ENCODE assay signal across 8 cellular contexts in genomic region chr7:143279186-143280098, GRCh38. TPM values are rescaled to one million over a fixed set of nuclear protein-coding genes. Genes with fewer than 3 reads are reported as not detected.
A peak's percentile ranks its signal among the peaks of the same experiment; 100 is the strongest.
DNase-seq lines count a peak whose midpoint lies in the region; ATAC-seq, FAIRE-seq and TF ChIP-seq lines count a peak whose summit lies in the region.

No MANE protein-coding gene starts in this region.

- H3K4me3 ChIP-seq in astrocyte of the cerebellum (ENCODE audit: low read depth, low read length) (no peak overlapping the region), keratinocyte (ENCODE audit: control insufficient read depth in 2 of 3, extremely low read depth in 1 of 3, insufficient read depth in 2 of 3, low read depth in 1 of 3, low read length in 3 of 3) (no peak overlapping the region), stomach (no peak overlapping the region)

- no peaks in the 10 kb centered on the region for H3K9me1 ChIP-seq in keratinocyte (ENCODE audit: control insufficient read depth, extremely low read depth, insufficient read depth, low read length)

- H3K27ac ChIP-seq in keratinocyte (ENCODE audit: control insufficient read depth, insufficient read depth, low read length) (peak overlapping the region; percentile 0), stomach (peak overlapping the region in 4 of 5 donors; percentile 41 to 73 (median 61))

- no peak for TF ChIP-seq EP300 in stomach (IDR thresholded peaks at IDR 0.05)

- no peak overlapping the region for H3K9ac ChIP-seq in keratinocyte (ENCODE audit: control insufficient read depth, extremely low read depth, insufficient read depth, low read length)

- TF ChIP-seq CTCF in astrocyte of the cerebellum (IDR thresholded peaks at IDR 0.05; ENCODE audit: low read depth, low read length, missing control alignments) (no peak), keratinocyte (optimal IDR thresholded peaks at IDR 0.05 in 1 of 3, IDR thresholded peaks at IDR 0.05 in 1 of 3, conservative IDR thresholded peaks at IDR 0.05 in 1 of 3; ENCODE audit: extremely low read depth in 1 of 3, insufficient read depth in 2 of 3, low read length in 3 of 3) (no peak), stomach (IDR thresholded peaks at IDR 0.05) (no peak)

- TF ChIP-seq POLR2A in stomach (IDR thresholded peaks at IDR 0.05) = no peak

- H3K36me3 ChIP-seq in keratinocyte (ENCODE audit: control insufficient read depth in 2 of 2, extremely low read depth in 1 of 2, insufficient read depth in 2 of 2, low read length in 2 of 2) (no peaks in the 10 kb centered on the region), stomach (no peaks in the 10 kb centered on the region)

- no peaks in the 10 kb centered on the region for H3K36me3 Mint-ChIP-seq in activated T-cell treated with anti-CD3 and anti-CD28 coated beads, Interleukin-2, amount 50 U/mL, for 24 hours (ENCODE audit: low read depth)

- WGBS in stomach, 5 donors = 19 to 35% (median 21%) methylated on average over 8 of the region's 8 CpGs

- peak overlapping the region; percentile 83 for H3K27ac Mint-ChIP-seq in activated T-cell treated with anti-CD3 and anti-CD28 coated beads, Interleukin-2, amount 50 U/mL, for 24 hours

- H3K9me3 ChIP-seq in keratinocyte (ENCODE audit: control insufficient read depth, low read depth, low read length) (no peaks in the 10 kb centered on the region), stomach (no peaks in the 10 kb centered on the region)

- peak overlapping the region; percentile 81 for H2AFZ ChIP-seq in keratinocyte (ENCODE audit: control insufficient read depth, low read length)

- H4K20me1 ChIP-seq in keratinocyte (ENCODE audit: control insufficient read depth, extremely low read depth, insufficient read depth, low read length) = no peaks in the 10 kb centered on the region

- in situ Hi-C loops in astrocyte of the cerebellum (cut with HindIII; ENCODE audit: low sequenced_read_pairs) = no loop called here

- FAIRE-seq in keratinocyte (lab: Jason Lieb, UNC) = peak; percentile 81

- peaks cover 40% of the 10 kb centered on the region for H3K4me1 Mint-ChIP-seq in activated T-cell treated with anti-CD3 and anti-CD28 coated beads, Interleukin-2, amount 50 U/mL, for 24 hours (ENCODE audit: low read depth)

- H3K4me1 ChIP-seq in keratinocyte (ENCODE audit: control insufficient read depth, extremely low read depth, insufficient read depth, low read length) (peaks cover 17% of the 10 kb centered on the region), stomach (peaks cover 8 to 26% (median 18%) of the 10 kb centered on the region in 4 donors)

- ATAC-seq in HG03571 (IDR thresholded peaks at IDR 0.05; ENCODE audit: unreplicated experiment) = no peak

- intact Hi-C loops in stomach (cut with DNase I; ENCODE audit: low total_unique reads) = no loop called here

- H3K4me2 ChIP-seq in keratinocyte (ENCODE audit: control insufficient read depth, extremely low read depth, insufficient read depth, low read depth, low read length) = peak overlapping the region; percentile 46

- H3K4me3 Mint-ChIP-seq in activated T-cell treated with anti-CD3 and anti-CD28 coated beads, Interleukin-2, amount 50 U/mL, for 24 hours = peak overlapping the region; percentile 53

- no peaks in the 10 kb centered on the region for H3K79me2 ChIP-seq in keratinocyte (ENCODE audit: control insufficient read depth, insufficient read depth, low read length)

- H3K9me3 Mint-ChIP-seq in activated T-cell treated with anti-CD3 and anti-CD28 coated beads, Interleukin-2, amount 50 U/mL, for 24 hours = no peaks in the 10 kb centered on the region

- dilution Hi-C loops in keratinocyte (cut with MboI; ENCODE audit: extremely low pct_ligation_motif_present, low sequenced_read_pairs) = no loop called here

- no peaks in the 10 kb centered on the region for H3K27me3 Mint-ChIP-seq in activated T-cell treated with anti-CD3 and anti-CD28 coated beads, Interleukin-2, amount 50 U/mL, for 24 hours

- H3K27me3 ChIP-seq in keratinocyte (ENCODE audit: control insufficient read depth, extremely low read depth, insufficient read depth, low read length) (no peaks in the 10 kb centered on the region), stomach (no peaks in the 10 kb centered on the region)

- DNase-seq in activated T-cell treated with anti-CD3 and anti-CD28 coated beads, Interleukin-2, amount 50 U/mL, for 24 hours = no peak
- DNase-seq in activated T-cell treated with anti-CD3 and anti-CD28 coated beads, Interleukin-2, amount 50 U/mL, for 1 hour = no peak
- DNase-seq in astrocyte of the cerebellum (ENCODE audit: low read depth) (peak; percentile 71), keratinocyte (ENCODE audit: low read depth, low spot score) (no peak), stomach (no peak), NCI-H345 treated with DMSO at 0.1 percent for 48 hours (lab: John Stamatoyannopoulos, UW; ENCODE audit: unreplicated experiment) (no peak), activated gamma-delta T cell (lab: John Stamatoyannopoulos, UW) (no peak)

RNA-seq across cellular contexts. Expression of gene TMEM139, which starts 5.3 kb away (rescaled TPM):
- polyA plus RNA-seq in keratinocyte = 20.9 to 25.1 TPM (median 22.3 TPM) in 3 replicates
- polyA plus RNA-seq in keratinocyte (2011; ENCODE audit: low read depth) = 4.0 TPM
- 22.0 and 23.8 TPM in 2 replicates for polyA plus RNA-seq in keratinocyte (2011; cell fraction: cytosol; rRNA removed)
- polyA plus RNA-seq in keratinocyte (2011; cell fraction: nucleus; rRNA removed) = 37.2 and 39.2 TPM in 2 replicates
- 11.3 and 14.1 TPM in 2 replicates for polyA plus RNA-seq in keratinocyte (2012; ENCODE audit: low replicate concordance)
- 5.6 to 10.7 TPM (median 8.9 TPM) in 3 replicates for polyA minus RNA-seq in keratinocyte
- polyA minus RNA-seq in keratinocyte (2011; cell fraction: cytosol; rRNA and poly(A)+ RNA removed) = 2.9 TPM
- polyA minus RNA-seq in keratinocyte (2011; cell fraction: nucleus; rRNA and poly(A)+ RNA removed) = 8.2 and 13.0 TPM in 2 replicates
- total RNA-seq in stomach = 1 to 10 TPM in 4 of 5 donors, under 1 TPM in 1; 0.89 to 9.6 (median 4.6) TPM
- 10 to 100 TPM in 1 of 3 donors, 1 to 10 TPM in 2; 5.3 to 15.3 (median 8.4) TPM for polyA plus RNA-seq in stomach

RNA-seq across cellular contexts. Expression of gene CASP2, which starts 8.7 kb away (rescaled TPM):
- polyA plus RNA-seq in keratinocyte (9.1 to 21.9 TPM (median 12.8 TPM) in 3 replicates), stomach (1 to 10 TPM; 4.6 to 7.0 (median 5.0) TPM)
- polyA plus RNA-seq in keratinocyte (2011; ENCODE audit: low read depth) = 4.7 TPM
- polyA plus RNA-seq in keratinocyte (2011; cell fraction: cytosol; rRNA removed) = 9.0 and 14.3 TPM in 2 replicates
- polyA plus RNA-seq in keratinocyte (2011; cell fraction: nucleus; rRNA removed) = 21.7 and 22.2 TPM in 2 replicates
- polyA plus RNA-seq in keratinocyte (2012; ENCODE audit: low replicate concordance) = 8.5 and 14.1 TPM in 2 replicates
- 33.4 to 63.5 TPM (median 36.7 TPM) in 3 replicates for polyA minus RNA-seq in keratinocyte
- polyA minus RNA-seq in keratinocyte (2011; cell fraction: cytosol; rRNA and poly(A)+ RNA removed) = 16.9 TPM
- polyA minus RNA-seq in keratinocyte (2011; cell fraction: nucleus; rRNA and poly(A)+ RNA removed) = 13.6 and 24.3 TPM in 2 replicates
- total RNA-seq in stomach = 10 to 100 TPM; 10.5 to 27.7 (median 22.0) TPM

RNA-seq across cellular contexts. Expression of gene GSTK1, which starts 16.2 kb away (rescaled TPM):
- polyA plus RNA-seq in keratinocyte (133 to 171 TPM (median 157 TPM) in 3 replicates), stomach (100 to 1,000 TPM; 118 to 177 (median 141) TPM)
- polyA plus RNA-seq in keratinocyte (2011; ENCODE audit: low read depth) = 80.0 TPM
- polyA plus RNA-seq in keratinocyte (2011; cell fraction: cytosol; rRNA removed) = 123 and 129 TPM in 2 replicates
- 297 and 314 TPM in 2 replicates for polyA plus RNA-seq in keratinocyte (2011; cell fraction: nucleus; rRNA removed)
- polyA plus RNA-seq in keratinocyte (2012; ENCODE audit: low replicate concordance) = 123 and 124 TPM in 2 replicates
- 75.6 to 142 TPM (median 87.1 TPM) in 3 replicates for polyA minus RNA-seq in keratinocyte
- polyA minus RNA-seq in keratinocyte (2011; cell fraction: cytosol; rRNA and poly(A)+ RNA removed) = 86.7 TPM
- 45.4 and 55.6 TPM in 2 replicates for polyA minus RNA-seq in keratinocyte (2011; cell fraction: nucleus; rRNA and poly(A)+ RNA removed)
- 100 to 1,000 TPM in 4 of 5 donors, 10 to 100 TPM in 1; 71.8 to 305 (median 164) TPM for total RNA-seq in stomach

RNA-seq across cellular contexts. Expression of gene CLCN1, which starts 36.5 kb away (rescaled TPM):
- 0.03 to 0.05 TPM in 2 of 3 replicates, not detected in the other for polyA plus RNA-seq in keratinocyte
- not detected for polyA plus RNA-seq in keratinocyte (2011; ENCODE audit: low read depth)
- not detected in 2 replicates for polyA plus RNA-seq in keratinocyte (2011; cell fraction: cytosol; rRNA removed)
- polyA plus RNA-seq in keratinocyte (2011; cell fraction: nucleus; rRNA removed) = 0.05 TPM in 2 replicates
- polyA plus RNA-seq in keratinocyte (2012; ENCODE audit: low replicate concordance) = 0.08 TPM in 1 of 2 replicates, not detected in the other
- 0.43 TPM in 1 of 3 replicates, not detected in the others for polyA minus RNA-seq in keratinocyte
- polyA minus RNA-seq in keratinocyte (2011; cell fraction: cytosol; rRNA and poly(A)+ RNA removed) = not detected
- polyA minus RNA-seq in keratinocyte (2011; cell fraction: nucleus; rRNA and poly(A)+ RNA removed) = not detected in 2 replicates
- total RNA-seq in stomach = not detected
- under 1 TPM in 1 of 3 donors, not detected in 2; 0.28 TPM for polyA plus RNA-seq in stomach

RNA-seq across cellular contexts. Expression of gene TAS2R40, which starts 57.6 kb away (rescaled TPM):
- polyA plus RNA-seq in keratinocyte = not detected in 3 replicates
- polyA plus RNA-seq in keratinocyte (2011; ENCODE audit: low read depth) = not detected
- not detected in 2 replicates for polyA plus RNA-seq in keratinocyte (2011; cell fraction: cytosol; rRNA removed)
- polyA plus RNA-seq in keratinocyte (2011; cell fraction: nucleus; rRNA removed) = not detected in 2 replicates
- polyA plus RNA-seq in keratinocyte (2012; ENCODE audit: low replicate concordance) = not detected in 2 replicates
- not detected in 3 replicates for polyA minus RNA-seq in keratinocyte
- polyA minus RNA-seq in keratinocyte (2011; cell fraction: cytosol; rRNA and poly(A)+ RNA removed) = not detected
- not detected in 2 replicates for polyA minus RNA-seq in keratinocyte (2011; cell fraction: nucleus; rRNA and poly(A)+ RNA removed)
- total RNA-seq in stomach = not detected
- polyA plus RNA-seq in stomach = not detected
